In genomic region chr1:225763815-225764548, GRCh38 we compare ENCODE assay signal across 9 cellular contexts. TPM values are rescaled to one million over a fixed set of nuclear protein-coding genes. Genes with fewer than 3 reads are reported as not detected.
A peak's percentile ranks its signal among the peaks of the same experiment; 100 is the strongest.
DNase-seq lines count a peak whose midpoint lies in the region; ATAC-seq, FAIRE-seq and TF ChIP-seq lines count a peak whose summit lies in the region.
"Had no signal": no experiment of that assay in that cellular context is flagged by ENCODE, and none has a peak within 500 bp of the region (broad histone marks: within the 10 kb centered on the region; RNA-seq: fewer than 3 reads in every experiment).

No MANE protein-coding gene starts in this region.

- DNase-seq in fibroblast of pulmonary artery (ENCODE audit: low read depth) (peak; percentile 95), psoas muscle (no peak), Kasumi-1 (lab: John Stamatoyannopoulos, UW) (no peak), D721Med (ENCODE audit: insufficient read length, low spot score) (no peak)
- no peak for DNase-seq in activated naive CD8-positive, alpha-beta T cell treated with anti-CD3 and anti-CD28 coated beads for 36 hours
- no peak for DNase-seq in stimulated activated CD4-positive, alpha-beta T cell treated with anti-CD3 and anti-CD28 coated beads, Interleukin-4, amount 100 ng/mL, for 1 hour
- DNase-seq: PC-9 had no signal

- FAIRE-seq in D721Med (lab: Jason Lieb, UNC), result no peak

- H3K27me3 ChIP-seq in DOHH2 (ENCODE audit: control insufficient read depth, low read length) (peaks cover 25% of the 10 kb centered on the region), OCI-LY3 (ENCODE audit: low read depth, low read length) (peaks cover 7% of the 10 kb centered on the region), psoas muscle (ENCODE audit: insufficient read depth in 3 of 3, low read length in 2 of 3) (no peaks in the 10 kb centered on the region)

- no peak overlapping the region for H3K9ac ChIP-seq in OCI-LY3 (ENCODE audit: low read length)

- H3K4me2 ChIP-seq in DOHH2 (ENCODE audit: low read length) (peak overlapping the region; percentile 23), OCI-LY3 (ENCODE audit: low read length) (peak overlapping the region; percentile 73)
- H3K4me2 ChIP-seq: PC-9 had no signal

- H3K4me1 ChIP-seq in DOHH2 (ENCODE audit: control insufficient read depth, low read length) (peaks cover 13% of the 10 kb centered on the region), OCI-LY3 (ENCODE audit: low read length) (peaks cover 24% of the 10 kb centered on the region), psoas muscle (peaks cover 36% of the 10 kb centered on the region)

- H3K27me3 Mint-ChIP-seq in activated naive CD8-positive, alpha-beta T cell treated with anti-CD3 and anti-CD28 coated beads for 36 hours, result no peaks in the 10 kb centered on the region

- H3K79me2 ChIP-seq in DOHH2 (ENCODE audit: control insufficient read depth, low read length) (no peaks in the 10 kb centered on the region), OCI-LY3 (ENCODE audit: low read length) (no peaks in the 10 kb centered on the region)

- H3K9me3 Mint-ChIP-seq in activated naive CD8-positive, alpha-beta T cell treated with anti-CD3 and anti-CD28 coated beads for 36 hours, result no peaks in the 10 kb centered on the region

- no peak overlapping the region for H3K4me3 Mint-ChIP-seq in activated naive CD8-positive, alpha-beta T cell treated with anti-CD3 and anti-CD28 coated beads for 36 hours

- H2AFZ ChIP-seq in OCI-LY3 (ENCODE audit: low read depth, low read length), result no peak overlapping the region
- H2AFZ ChIP-seq: PC-9 had no signal

- H3F3A ChIP-seq in DOHH2 (ENCODE audit: control insufficient read depth, insufficient read depth), result no peaks in the 10 kb centered on the region

- H3K27ac Mint-ChIP-seq in activated naive CD8-positive, alpha-beta T cell treated with anti-CD3 and anti-CD28 coated beads for 36 hours, result no peak overlapping the region

- no peak overlapping the region for H3K27ac ChIP-seq in DOHH2 (ENCODE audit: low read depth, low read length)
- no peak overlapping the region; the same call in 1 of the 2 replicates for H3K27ac ChIP-seq in OCI-LY3 (ENCODE audit: low read length)
- H3K27ac ChIP-seq in psoas muscle, result peak overlapping the region; percentile 12
- H3K27ac ChIP-seq: PC-9 had no signal

- H3K9me2 ChIP-seq in DOHH2 (replicated peaks; ENCODE audit: control insufficient read depth, low read length), result no peaks in the 10 kb centered on the region

- WGBS in psoas muscle, 3 donors, result 40 to 48% (median 44%) methylated on average over 7 of the region's 7 CpGs

- H3K36me3 Mint-ChIP-seq in activated naive CD8-positive, alpha-beta T cell treated with anti-CD3 and anti-CD28 coated beads for 36 hours, result no peaks in the 10 kb centered on the region

- intact Hi-C loops in psoas muscle (cut with DNase I), result loop anchor here in 1 of 2 donors (10.0 kb wide), 1 partner anchor 209 kb away; no protein-coding TSS in a partner anchor

- no peak for TF ChIP-seq CTCF in DOHH2 (IDR thresholded peaks at IDR 0.05; ENCODE audit: low read depth, low read length, poor library complexity, severe bottlenecking)
- TF ChIP-seq CTCF in OCI-LY3 (IDR thresholded peaks at IDR 0.05; ENCODE audit: low read depth, low read length), result no peak
- TF ChIP-seq CTCF in fibroblast of pulmonary artery (IDR thresholded peaks at IDR 0.05; ENCODE audit: low read length, missing control alignments), result no peak
- TF ChIP-seq CTCF in psoas muscle (IDR thresholded peaks at IDR 0.05), result no peak
- no peak for TF ChIP-seq CTCF in D721Med (IDR thresholded peaks at IDR 0.05; ENCODE audit: insufficient read depth, missing control alignments)

- H3K36me3 ChIP-seq in DOHH2 (ENCODE audit: control insufficient read depth, low read length) (no peaks in the 10 kb centered on the region), OCI-LY3 (replicated peaks; ENCODE audit: low read depth, low read length) (no peaks in the 10 kb centered on the region), psoas muscle (ENCODE audit: insufficient read depth in 1 of 2, low read depth in 1 of 2) (no peaks in the 10 kb centered on the region)

- H3K4me3 ChIP-seq in DOHH2 (ENCODE audit: low read length) (no peak overlapping the region), OCI-LY3 (ENCODE audit: low read length) (peak overlapping the region; percentile 53), fibroblast of pulmonary artery (replicated peaks; ENCODE audit: low read depth, low read length) (no peak overlapping the region), psoas muscle (no peak overlapping the region)
- H3K4me3 ChIP-seq: PC-9 had no signal

- no peaks in the 10 kb centered on the region for H3K4me1 Mint-ChIP-seq in activated naive CD8-positive, alpha-beta T cell treated with anti-CD3 and anti-CD28 coated beads for 36 hours

- no peak for ATAC-seq in psoas muscle

- no peaks in the 10 kb centered on the region for H3K9me3 ChIP-seq in DOHH2 (ENCODE audit: control insufficient read depth, insufficient read depth, low read length)
- no peaks in the 10 kb centered on the region for H3K9me3 ChIP-seq in OCI-LY3 (ENCODE audit: insufficient read depth, low read length)
- no peaks in the 10 kb centered on the region for H3K9me3 ChIP-seq in psoas muscle

- no peaks in the 10 kb centered on the region for H4K20me1 ChIP-seq in DOHH2 (ENCODE audit: control insufficient read depth, insufficient read depth, low read depth, low read length)
- no peaks in the 10 kb centered on the region for H4K20me1 ChIP-seq in OCI-LY3 (ENCODE audit: insufficient read depth, low read length)

RNA-seq across cellular contexts. Expression of gene SRP9, which starts 13.6 kb away (rescaled TPM):
- total RNA-seq in psoas muscle, result 100 to 1,000 TPM; 137 to 199 (median 154) TPM
- 100 to 1,000 TPM; 137 to 216 (median 143) TPM for polyA plus RNA-seq in psoas muscle
- 100 to 1,000 TPM; 335 to 350 TPM for total RNA-seq in activated naive CD8-positive, alpha-beta T cell treated with anti-CD3 and anti-CD28 coated beads for 36 hours

RNA-seq across cellular contexts. Expression of gene EPHX1, which starts 45.9 kb away (rescaled TPM):
- total RNA-seq in psoas muscle, result 100 to 1,000 TPM in 2 of 4 donors, 10 to 100 TPM in 2; 65.8 to 209 (median 98.1) TPM
- polyA plus RNA-seq in psoas muscle, result 100 to 1,000 TPM in 1 of 3 donors, 10 to 100 TPM in 2; 19.4 to 118 (median 60.4) TPM
- total RNA-seq in activated naive CD8-positive, alpha-beta T cell treated with anti-CD3 and anti-CD28 coated beads for 36 hours, result 1 to 10 TPM; 2.7 to 4.3 TPM

Comparison
In these comparisons a context has a peak if more than half of its experiments do, and no peak if none do; other contexts are left out.
1. RNA of gene EPHX1, which starts 45.9 kb away (total RNA-seq): 65.8 to 209 TPM in psoas muscle; 2.7 to 4.3 TPM in activated naive CD8-positive, alpha-beta T cell treated with anti-CD3 and anti-CD28 coated beads for 36 hours; every median in the first group is over 10 times any median in the second.